13 cellular contexts compared by ENCODE assay signal in the genomic region with DNA sequence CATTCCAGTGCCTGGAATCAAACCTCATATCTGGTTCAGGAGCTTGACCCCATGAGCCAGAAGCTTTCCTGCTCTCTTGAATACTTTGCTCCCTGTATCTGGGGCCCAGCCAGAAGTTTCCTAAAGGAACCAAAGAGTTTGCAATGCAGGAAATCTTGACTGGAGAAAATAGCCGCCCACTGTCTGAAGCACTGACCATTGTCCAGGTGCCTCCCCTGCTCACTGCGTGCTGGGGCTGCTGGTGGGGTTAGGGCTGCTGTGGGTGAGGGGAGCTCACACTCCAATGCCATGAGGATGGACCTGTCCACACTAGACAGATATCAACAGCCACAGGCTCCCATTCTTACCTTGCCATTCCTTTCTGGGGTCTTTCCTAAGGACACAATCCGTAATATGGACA.
DNase-seq lines count a peak whose midpoint lies in the region; ATAC-seq and TF ChIP-seq lines count a peak whose summit lies in the region.
"Had no signal": no experiment of that assay in that cellular context is flagged by ENCODE, and none has a peak within 500 bp of the region (broad histone marks: within the 10 kb centered on the region; RNA-seq: fewer than 3 reads in every experiment).

No MANE protein-coding gene starts in this region.

- CTCF ChIA-PET in IMR-90 (lab: Yijun Ruan, JAX), result no interaction called here

- peaks cover 18% of the 10 kb centered on the region for H3K36me3 Mint-ChIP-seq in GM23338 (ENCODE audit: low read depth)

- no peak overlapping the region for H3K18ac ChIP-seq in IMR-90 (ENCODE audit: low read depth, low read length)

- no peak overlapping the region for H3K9ac ChIP-seq in IMR-90 (ENCODE audit: low read depth, low read length)
- H3K9ac ChIP-seq: BLaER1 treated with 17β-estradiol and CSF1 and Interleukin-3, amounts not matched to agents 10 nM and 100 nM had no signal

- H4K8ac ChIP-seq in IMR-90 (ENCODE audit: low read depth in 2 of 2, low read length in 2 of 2), result no peak overlapping the region

- intact Hi-C loops in IMR-90 (cut with micrococcal nuclease) (no loop called here), sigmoid colon (cut with DNase I) (no loop called here)

- H2BK15ac ChIP-seq in IMR-90 (ENCODE audit: low read depth, low read length), result no peak overlapping the region

- no peak overlapping the region for H3K23ac ChIP-seq in IMR-90 (ENCODE audit: low read depth, low read length)

- no peak overlapping the region for H3K4me3 Mint-ChIP-seq in GM23338

- H2BK120ac ChIP-seq in IMR-90 (ENCODE audit: low read depth, low read length), result no peak overlapping the region

- no TSS peak for BruUV-seq in IMR-90 (replicated peaks; lab: Mats Ljungman, UMichigan)

- H2AFZ ChIP-seq in GM23338 (0 out of 2 replicates have a peak overlapping the region, but pooled peaks have one; percentile 20), IMR-90 (replicated peaks; ENCODE audit: low read length, poor library complexity) (peak overlapping the region; percentile 3), hepatocyte (no peak overlapping the region)

- H3K4me1 ChIP-seq in GM23338 (ENCODE audit: insufficient read depth), result no peaks in the 10 kb centered on the region
- H3K4me1 ChIP-seq in IMR-90 (ENCODE audit: control insufficient read depth, insufficient read depth, low read length), result 0 out of 2 replicates have a peak, but pooled peaks cover 3% of the 10 kb centered on the region
- no peaks in the 10 kb centered on the region for H3K4me1 ChIP-seq in hepatocyte (ENCODE audit: insufficient read depth)
- H3K4me1 ChIP-seq in sigmoid colon, result no peaks in the 10 kb centered on the region
- H3K4me1 ChIP-seq: SJSA1 had no signal

- H4K20me1 ChIP-seq in GM23338 (replicated peaks; ENCODE audit: insufficient read depth) (no peaks in the 10 kb centered on the region), IMR-90 (ENCODE audit: insufficient read depth, low read length) (no peaks in the 10 kb centered on the region), hepatocyte (ENCODE audit: insufficient read depth, poor library complexity, severe bottlenecking) (no peaks in the 10 kb centered on the region)
- H4K20me1 ChIP-seq: BLaER1 treated with 17β-estradiol and CSF1 and Interleukin-3, amounts not matched to agents 10 nM and 100 nM had no signal

- TF ChIP-seq POLR2A in IMR-90 (IDR thresholded peaks at IDR 0.05; ENCODE audit: low read depth, low read length) (no peak), sigmoid colon (IDR thresholded peaks at IDR 0.05) (no peak)

- TF ChIP-seq RAD21 in IMR-90 (IDR thresholded peaks at IDR 0.05; ENCODE audit: low read length), result no peak

- H3K4me2 ChIP-seq in GM23338 (no peak overlapping the region), IMR-90 (ENCODE audit: low read depth, low read length) (no peak overlapping the region), hepatocyte (no peak overlapping the region)

- H3K9me3 ChIP-seq in IMR-90 (ENCODE audit: control insufficient read depth, insufficient read depth, low read length), result no peaks in the 10 kb centered on the region
- no peaks in the 10 kb centered on the region for H3K9me3 ChIP-seq in hepatocyte (ENCODE audit: low read depth)
- H3K9me3 ChIP-seq in sigmoid colon, result no peaks in the 10 kb centered on the region
- H3K9me3 ChIP-seq: SJSA1 had no signal

- ATAC-seq in GM23338 (no peak), IMR-90 (ENCODE audit: low read depth) (no peak), HG03457 (IDR thresholded peaks at IDR 0.05; ENCODE audit: unreplicated experiment) (no peak)

- DNase-seq in GM23338 (ENCODE audit: low spot score) (no peak), IMR-90 (no peak), hepatocyte (ENCODE audit: low spot score) (no peak), sigmoid colon (peak; percentile 21), Ammon's horn (ENCODE audit: low spot score) (no peak)
- DNase-seq in stimulated activated CD4-positive, alpha-beta T cell treated with anti-CD3 and anti-CD28 coated beads, Interleukin-4, amount 100 ng/mL, for 24 hours, result no peak
- DNase-seq: Kasumi-1, NCI-H1930, NCI-H2171, NCI-H82 had no signal

- H3K4me3 ChIP-seq in GM23338 (no peak overlapping the region), IMR-90 (ENCODE audit: insufficient read depth, low read depth, low read length) (no peak overlapping the region), hepatocyte (no peak overlapping the region), sigmoid colon (no peak overlapping the region)
- H3K4me3 ChIP-seq: BLaER1 treated with 17β-estradiol and CSF1 and Interleukin-3, amounts not matched to agents 10 nM and 100 nM; SJSA1 had no signal

- H2AK5ac ChIP-seq in IMR-90 (ENCODE audit: low read depth, low read length), result no peak overlapping the region

- 71% methylated on average over 1 of the region's 3 CpGs; no CpG with 5 or more reads in 1 of the 2 experiments for WGBS in IMR-90 (ENCODE audit: extremely low coverage in 2 of 2, insufficient read length in 1 of 2), 2 experiments
- WGBS in hepatocyte (ENCODE audit: low lambda C conversion rate, missing lambda C conversion rate), result 77% methylated on average over 3 of the region's 3 CpGs
- 88 to 91% methylated on average over 3 of the region's 3 CpGs for WGBS in sigmoid colon, 2 donors

- POLR2A ChIA-PET in IMR-90 (lab: Charles Lee; ENCODE audit: unreplicated experiment), result no interaction called here

- H3K9me2 ChIP-seq in GM23338 (ENCODE audit: insufficient read depth) (peaks cover 7% of the 10 kb centered on the region; the same call in 1 of the 2 replicates), hepatocyte (replicated peaks; ENCODE audit: insufficient read depth) (no peaks in the 10 kb centered on the region)

- H3K79me2 ChIP-seq in GM23338 (replicated peaks; ENCODE audit: insufficient read depth), result no peaks in the 10 kb centered on the region
- no peaks in the 10 kb centered on the region for H3K79me2 ChIP-seq in hepatocyte

- no peak overlapping the region for H3K4ac ChIP-seq in IMR-90 (ENCODE audit: low read depth, low read length)

- H3K4me1 Mint-ChIP-seq in GM23338, result peaks cover 16% of the 10 kb centered on the region

- dilution Hi-C loops in IMR-90 (cut with HindIII; ENCODE audit: low sequenced_read_pairs, unreplicated experiment), result no loop called here

- in situ Hi-C loops in IMR-90 (cut with MboI; ENCODE audit: low sequenced_read_pairs), result no loop called here

- H3K27me3 ChIP-seq in GM23338 (ENCODE audit: insufficient read depth), result no peaks in the 10 kb centered on the region
- H3K27me3 ChIP-seq in IMR-90 (ENCODE audit: control insufficient read depth, insufficient read depth, low read length), result peaks cover 47% of the 10 kb centered on the region
- no peaks in the 10 kb centered on the region for H3K27me3 ChIP-seq in hepatocyte
- peaks cover 0 to 12% (median 0%) of the 10 kb centered on the region in 3 donors for H3K27me3 ChIP-seq in sigmoid colon
- H3K27me3 ChIP-seq: BLaER1 treated with 17β-estradiol and CSF1 and Interleukin-3, amounts not matched to agents 10 nM and 100 nM had no signal

- no peak for TF ChIP-seq EP300 in sigmoid colon (IDR thresholded peaks at IDR 0.05)

- H3K9me3 Mint-ChIP-seq in GM23338, result peaks cover 24% of the 10 kb centered on the region

- H3K79me1 ChIP-seq in IMR-90 (ENCODE audit: low read depth in 1 of 2, low read length in 2 of 2), result no peaks in the 10 kb centered on the region

- no peak overlapping the region for H4K91ac ChIP-seq in IMR-90 (ENCODE audit: insufficient read depth, low read depth, low read length)

- H3K27ac ChIP-seq in GM23338 (ENCODE audit: low read depth) (no peak overlapping the region), IMR-90 (ENCODE audit: insufficient read depth, low read length) (no peak overlapping the region), hepatocyte (peak overlapping the region; percentile 9), sigmoid colon (no peak overlapping the region)
- H3K27ac ChIP-seq: BLaER1 treated with 17β-estradiol and CSF1 and Interleukin-3, amounts not matched to agents 10 nM and 100 nM; SJSA1 had no signal

- no peaks in the 10 kb centered on the region for H3F3A ChIP-seq in GM23338 (replicated peaks; ENCODE audit: low read depth)

- H2AK9ac ChIP-seq in IMR-90 (replicated peaks; ENCODE audit: low read depth, low read length, poor library complexity), result no peak overlapping the region

- no peak overlapping the region for H3K27ac Mint-ChIP-seq in GM23338

- H2BK20ac ChIP-seq in IMR-90 (ENCODE audit: low read depth, low read length), result no peak overlapping the region

- H3K56ac ChIP-seq in IMR-90 (ENCODE audit: extremely low read depth, insufficient read depth, low read length), result no peak overlapping the region

- H3K14ac ChIP-seq in IMR-90 (replicated peaks; ENCODE audit: low read depth, low read length), result no peak overlapping the region

- no peak overlapping the region for H2BK5ac ChIP-seq in IMR-90 (ENCODE audit: low read depth, low read length, poor library complexity, severe bottlenecking)

- TF ChIP-seq CTCF in GM23338 (conservative IDR thresholded peaks at IDR 0.05; ENCODE audit: low read depth in 2 of 2) (no peak), IMR-90 (conservative IDR thresholded peaks at IDR 0.05; ENCODE audit: low read depth, low read length) (no peak), hepatocyte (IDR thresholded peaks at IDR 0.05; ENCODE audit: poor library complexity) (no peak), sigmoid colon (IDR thresholded peaks at IDR 0.05) (no peak)

- H3K27me3 Mint-ChIP-seq in GM23338 (ENCODE audit: insufficient read depth, low read depth, poor library complexity), result peaks cover 2% of the 10 kb centered on the region

- H3K9me1 ChIP-seq in IMR-90 (ENCODE audit: insufficient read depth, low read length), result no peaks in the 10 kb centered on the region

- H3K36me3 ChIP-seq in GM23338 (ENCODE audit: insufficient read depth), result peaks cover 3% of the 10 kb centered on the region; the same call in 1 of the 2 replicates
- H3K36me3 ChIP-seq in IMR-90 (ENCODE audit: control insufficient read depth, insufficient read depth, low read length), result no peaks in the 10 kb centered on the region
- no peaks in the 10 kb centered on the region for H3K36me3 ChIP-seq in hepatocyte (replicated peaks; ENCODE audit: insufficient read depth, low read depth)
- H3K36me3 ChIP-seq in sigmoid colon, result no peaks in the 10 kb centered on the region
- H3K36me3 ChIP-seq: BLaER1 treated with 17β-estradiol and CSF1 and Interleukin-3, amounts not matched to agents 10 nM and 100 nM; SJSA1 had no signal

- no peak overlapping the region for H4K5ac ChIP-seq in IMR-90 (ENCODE audit: low read depth, low read length)

TF ChIP-seq in IMR-90, 13 proteins besides CTCF, POLR2A, EP300 and RAD21:
- TF ChIP-seq MXI1 (IDR thresholded peaks at IDR 0.05; ENCODE audit: borderline replicate concordance, low read depth, low read length) (no peak), CEBPB (IDR thresholded peaks at IDR 0.05; ENCODE audit: low read depth, low read length) (no peak)
- TF ChIP-seq, protein P1, sequence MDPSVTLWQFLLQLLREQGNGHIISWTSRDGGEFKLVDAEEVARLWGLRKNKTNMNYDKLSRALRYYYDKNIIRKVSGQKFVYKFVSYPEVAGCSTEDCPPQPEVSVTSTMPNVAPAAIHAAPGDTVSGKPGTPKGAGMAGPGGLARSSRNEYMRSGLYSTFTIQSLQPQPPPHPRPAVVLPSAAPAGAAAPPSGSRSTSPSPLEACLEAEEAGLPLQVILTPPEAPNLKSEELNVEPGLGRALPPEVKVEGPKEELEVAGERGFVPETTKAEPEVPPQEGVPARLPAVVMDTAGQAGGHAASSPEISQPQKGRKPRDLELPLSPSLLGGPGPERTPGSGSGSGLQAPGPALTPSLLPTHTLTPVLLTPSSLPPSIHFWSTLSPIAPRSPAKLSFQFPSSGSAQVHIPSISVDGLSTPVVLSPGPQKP (IDR thresholded peaks at IDR 0.05; ENCODE audit: borderline replicate concordance, low read depth, low read length), result no peak
